Comparison of ENCODE assay signal across 8 cellular contexts in the genomic region with DNA sequence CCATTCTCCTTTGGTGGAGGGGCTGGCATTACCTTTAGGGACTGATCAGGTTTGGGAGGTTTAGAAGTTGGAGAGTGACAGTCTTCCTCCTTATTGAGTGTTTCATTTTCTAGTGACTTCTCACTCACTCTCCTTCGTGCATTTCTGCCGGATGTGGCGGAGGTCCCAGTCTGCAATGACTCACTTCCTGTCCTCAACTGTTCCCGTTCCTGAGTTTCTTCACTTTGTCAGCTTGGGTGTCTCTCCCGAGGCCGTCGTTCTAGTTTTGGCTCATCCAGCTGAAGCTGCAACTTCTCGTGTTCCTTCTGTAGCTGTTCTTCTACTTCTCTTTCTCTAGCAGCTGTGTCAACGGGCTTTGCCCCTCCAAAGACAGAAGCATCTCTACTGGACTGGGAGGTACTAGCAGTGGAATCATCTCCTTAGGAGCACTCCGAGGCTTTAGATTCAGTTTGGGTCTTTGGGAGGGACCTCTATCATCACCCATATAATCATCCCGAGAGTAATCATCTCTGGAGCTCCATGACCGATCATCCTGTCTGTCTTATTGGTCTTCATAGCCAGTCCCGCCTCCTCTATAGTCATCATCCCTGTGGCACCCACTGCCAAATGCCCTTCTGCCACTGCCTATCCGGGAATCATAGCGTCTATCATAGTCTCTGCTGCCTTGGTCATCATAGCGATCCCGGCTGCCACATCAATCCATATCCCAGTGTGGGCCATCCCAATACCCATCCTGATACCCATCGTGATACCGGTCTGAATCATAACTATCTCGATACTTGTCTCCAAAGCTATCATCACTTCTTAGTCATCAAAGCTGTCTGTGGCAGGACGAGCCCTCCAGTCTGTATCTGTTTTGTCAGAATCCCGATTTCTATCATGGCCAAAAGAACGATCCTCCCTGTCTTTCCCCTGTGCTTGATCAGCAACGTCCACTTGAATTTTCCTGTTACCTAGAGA. TPM values are rescaled to one million over a fixed set of nuclear protein-coding genes. Genes with fewer than 3 reads are reported as not detected.
DNase-seq lines count a peak whose midpoint lies in the region; ATAC-seq and TF ChIP-seq lines count a peak whose summit lies in the region.

No MANE protein-coding gene starts in this region.

- peaks cover 0 to 10% of the 10 kb centered on the region in 2 donors for H3K4me1 ChIP-seq in left lung

- peak overlapping the region; percentile 89 for H3K4me3 Mint-ChIP-seq in CD4-positive, alpha-beta T cell

- no peaks in the 10 kb centered on the region for H3K36me3 Mint-ChIP-seq in CD4-positive, alpha-beta T cell (ENCODE audit: low read depth)

- no peaks in the 10 kb centered on the region for H3K27me3 Mint-ChIP-seq in CD4-positive, alpha-beta T cell

- intact Hi-C loops in CD4-positive, alpha-beta T cell (cut with DNase I, micrococcal nuclease) = no loop called here
- intact Hi-C loops in left lung (cut with DNase I) = no loop called here

- peak in 8 of 10 experiments; percentile 8 to 44 (median 22) for DNase-seq in CD4-positive, alpha-beta T cell
- DNase-seq in M059J (ENCODE audit: low read depth) = peak; percentile 42
- peak; percentile 53 to 59 for DNase-seq in activated T-cell treated with anti-CD3 and anti-CD28 coated beads, Interleukin-2, amount 50 U/mL, for 48 hours
- peak; percentile 71 to 76 for DNase-seq in left lung
- DNase-seq in NCI-H524 (lab: John Stamatoyannopoulos, UW) = no peak
- DNase-seq in cortex of kidney (lab: John Stamatoyannopoulos, UW) = no peak
- no peak for DNase-seq in ureter (ENCODE audit: low spot score)

- H3K4me1 Mint-ChIP-seq in CD4-positive, alpha-beta T cell (ENCODE audit: low read depth) = peaks cover 22% of the 10 kb centered on the region

- no peak for TF ChIP-seq POLR2A in GM18505 (IDR thresholded peaks at IDR 0.05; ENCODE audit: borderline replicate concordance, extremely low read depth, insufficient read depth, insufficient read length)

- H3K27ac Mint-ChIP-seq in CD4-positive, alpha-beta T cell = peak overlapping the region; percentile 86

- CTCF ChIA-PET in CD4-positive, alpha-beta T cell (lab: Charles Lee) = no interaction called here

- H3K27ac ChIP-seq in CD4-positive, alpha-beta T cell (ENCODE audit: low read depth, low read length) = no peak overlapping the region
- peak overlapping the region in 1 of 2 donors; percentile 80 for H3K27ac ChIP-seq in left lung

- H3K4me3 ChIP-seq in left lung = no peak overlapping the region

- H3K9me3 ChIP-seq in CD4-positive, alpha-beta T cell (ENCODE audit: control insufficient read depth, low read length) = no peaks in the 10 kb centered on the region
- H3K9me3 ChIP-seq in left lung = no peaks in the 10 kb centered on the region

- no peaks in the 10 kb centered on the region for H3K27me3 ChIP-seq in CD4-positive, alpha-beta T cell (ENCODE audit: control insufficient read depth, insufficient read depth, low read length)
- no peaks in the 10 kb centered on the region for H3K27me3 ChIP-seq in left lung

- peak; percentile 37 for ATAC-seq in CD4-positive, alpha-beta T cell (ENCODE audit: poor library complexity)
- ATAC-seq in left lung (no peak), GM18505 (IDR thresholded peaks at IDR 0.05; ENCODE audit: unreplicated experiment) (no peak)

- no peaks in the 10 kb centered on the region for H3K36me3 ChIP-seq in left lung

- no peak for TF ChIP-seq CTCF in CD4-positive, alpha-beta T cell (IDR thresholded peaks at IDR 0.05)
- no peak for TF ChIP-seq CTCF in left lung (IDR thresholded peaks at IDR 0.05)

- POLR2A ChIA-PET in CD4-positive, alpha-beta T cell (lab: Charles Lee) = interaction anchor here (0.9 kb wide), 1 partner anchor 11 kb away, joined by 3 read pairs; no protein-coding TSS in a partner anchor

- H3K9me3 Mint-ChIP-seq in CD4-positive, alpha-beta T cell = no peaks in the 10 kb centered on the region

RNA-seq across cellular contexts. Expression of gene VSIG4, which starts 35.3 kb away (rescaled TPM):
- total RNA-seq in CD4-positive, alpha-beta T cell = under 1 TPM in 1 of 2 experiments, not detected in 1; 0.11 TPM
- not detected in 2 replicates for total RNA-seq in M059J (2014; rRNA removed; shearing (Covaris generic))
- total RNA-seq in left lung (100 to 1,000 TPM; 131 to 377 TPM), ureter (23.4 TPM)

Comparison
In these comparisons a context has a peak if more than half of its experiments do, and no peak if none do; other contexts are left out.
1. DNase-seq: peak in CD4-positive, alpha-beta T cell (8 of 10), M059J (single experiment), activated T-cell treated with anti-CD3 and anti-CD28 coated beads, Interleukin-2, amount 50 U/mL, for 48 hours (2 of 2) and left lung (2 of 2); none in NCI-H524 (0 of 2), cortex of kidney (single experiment) and ureter (single experiment).
2. RNA of gene VSIG4, which starts 35.3 kb away (total RNA-seq): 131 to 377 TPM in left lung and 23.4 TPM in ureter (single experiment); 0.11 TPM in CD4-positive, alpha-beta T cell and not detected in M059J; every median in the first group is over 10 times any median in the second.